8 cellular contexts compared by ENCODE assay signal in genomic region chr5:78320461-78320860, GRCh38. TPM values are rescaled to one million over a fixed set of nuclear protein-coding genes. Genes with fewer than 3 reads are reported as not detected.
DNase-seq lines count a peak whose midpoint lies in the region; ATAC-seq and TF ChIP-seq lines count a peak whose summit lies in the region.

No MANE protein-coding gene starts in this region.

- 0 out of 2 replicates have a peak overlapping the region, but pooled peaks have one; percentile 41 for H2AFZ ChIP-seq in OCI-LY1 (ENCODE audit: low read length)

- H3K4me3 ChIP-seq in OCI-LY1 (ENCODE audit: low read depth, low read length, poor library complexity, severe bottlenecking) (no peak overlapping the region), esophagus squamous epithelium (no peak overlapping the region), gastrocnemius medialis (no peak overlapping the region)

- H3K4me2 ChIP-seq in OCI-LY1 (ENCODE audit: low read length) = no peak overlapping the region

- no peaks in the 10 kb centered on the region for H3F3A ChIP-seq in OCI-LY1 (ENCODE audit: insufficient read depth, low read length)

- H3K9me3 Mint-ChIP-seq in stimulated activated naive CD8-positive, alpha-beta T cell treated with anti-CD3 and anti-CD28 coated beads, Interleukin-15, amount 100 ng/mL, for 72 hours = no peaks in the 10 kb centered on the region

- no peaks in the 10 kb centered on the region for H3K9me3 ChIP-seq in OCI-LY1 (ENCODE audit: low read length)
- no peaks in the 10 kb centered on the region for H3K9me3 ChIP-seq in esophagus squamous epithelium
- H3K9me3 ChIP-seq in gastrocnemius medialis = no peaks in the 10 kb centered on the region

- TF ChIP-seq POLR2A in esophagus squamous epithelium (IDR thresholded peaks at IDR 0.05) (no peak), gastrocnemius medialis (IDR thresholded peaks at IDR 0.05) (no peak)

- ATAC-seq in gastrocnemius medialis (no peak), esophagus mucosa (no peak), GM18520 (IDR thresholded peaks at IDR 0.05; ENCODE audit: unreplicated experiment) (no peak)
- no peak for ATAC-seq in stimulated activated naive CD8-positive, alpha-beta T cell treated with anti-CD3 and anti-CD28 coated beads, Interleukin-15, amount 100 ng/mL, for 72 hours

- peak; percentile 39 for TF ChIP-seq CTCF in GM13976 (IDR thresholded peaks at IDR 0.05; ENCODE audit: borderline replicate concordance, control extremely low read depth, extremely low read depth, insufficient read depth, missing control alignments)
- peak; percentile 73 for TF ChIP-seq CTCF in OCI-LY1 (IDR thresholded peaks at IDR 0.05; ENCODE audit: low read length)
- TF ChIP-seq CTCF in esophagus squamous epithelium (IDR thresholded peaks at IDR 0.05) = peak in 5 of 6 experiments; percentile 19 to 69 (median 48)
- TF ChIP-seq CTCF in gastrocnemius medialis (IDR thresholded peaks at IDR 0.05 in 4 of 5, conservative IDR thresholded peaks at IDR 0.05 in 1 of 5) = peak in 3 of 5 experiments; percentile 33 to 50 (median 37)

- DNase-seq in AG08395 (ENCODE audit: low spot score) (peak; percentile 38), GM13976 (ENCODE audit: low spot score) (peak; percentile 35), esophagus squamous epithelium (lab: John Stamatoyannopoulos, UW) (no peak), gastrocnemius medialis (no peak)
- DNase-seq in stimulated activated naive CD8-positive, alpha-beta T cell treated with anti-CD3 and anti-CD28 coated beads, Interleukin-15, amount 100 ng/mL, for 72 hours = no peak

- H3K27ac ChIP-seq in OCI-LY1 (ENCODE audit: low read depth, low read length, poor library complexity, severe bottlenecking) (no peak overlapping the region), esophagus squamous epithelium (no peak overlapping the region), gastrocnemius medialis (no peak overlapping the region)

- peaks cover 11% of the 10 kb centered on the region for H3K27me3 Mint-ChIP-seq in stimulated activated naive CD8-positive, alpha-beta T cell treated with anti-CD3 and anti-CD28 coated beads, Interleukin-15, amount 100 ng/mL, for 72 hours

- no peak overlapping the region for H3K9ac ChIP-seq in OCI-LY1 (ENCODE audit: low read length)

- peak overlapping the region in 1 of 2 donors; percentile 30 for H3K27ac Mint-ChIP-seq in stimulated activated naive CD8-positive, alpha-beta T cell treated with anti-CD3 and anti-CD28 coated beads, Interleukin-15, amount 100 ng/mL, for 72 hours

- intact Hi-C loops in esophagus squamous epithelium (cut with DNase I) (no loop called here), gastrocnemius medialis (cut with DNase I; ENCODE audit: low total_unique reads) (no loop called here)

- no peaks in the 10 kb centered on the region for H4K20me1 ChIP-seq in OCI-LY1 (ENCODE audit: insufficient read depth, low read length)

- H3K4me1 Mint-ChIP-seq in stimulated activated naive CD8-positive, alpha-beta T cell treated with anti-CD3 and anti-CD28 coated beads, Interleukin-15, amount 100 ng/mL, for 72 hours = no peaks in the 10 kb centered on the region

- H3K9me2 ChIP-seq in OCI-LY1 (ENCODE audit: low read depth, low read length) = no peaks in the 10 kb centered on the region

- no peaks in the 10 kb centered on the region for H3K36me3 ChIP-seq in OCI-LY1 (ENCODE audit: insufficient read depth, low read length)
- no peaks in the 10 kb centered on the region for H3K36me3 ChIP-seq in esophagus squamous epithelium
- H3K36me3 ChIP-seq in gastrocnemius medialis = no peaks in the 10 kb centered on the region

- H3K4me1 ChIP-seq in OCI-LY1 (ENCODE audit: insufficient read depth, low read length, severe bottlenecking) (peaks cover 3% of the 10 kb centered on the region), esophagus squamous epithelium (no peaks in the 10 kb centered on the region), gastrocnemius medialis (no peaks in the 10 kb centered on the region)

- WGBS in esophagus squamous epithelium, 2 donors = 3 to 6% methylated on average over 1 of the region's 1 CpG

- no peaks in the 10 kb centered on the region for H3K27me3 ChIP-seq in OCI-LY1 (ENCODE audit: insufficient read depth, low read length)
- H3K27me3 ChIP-seq in esophagus squamous epithelium = no peaks in the 10 kb centered on the region
- H3K27me3 ChIP-seq in gastrocnemius medialis = no peaks in the 10 kb centered on the region

- no peak overlapping the region for H3K4me3 Mint-ChIP-seq in stimulated activated naive CD8-positive, alpha-beta T cell treated with anti-CD3 and anti-CD28 coated beads, Interleukin-15, amount 100 ng/mL, for 72 hours

- in situ Hi-C loops in GM13976 (cut with MboI; ENCODE audit: low sequenced_read_pairs, unreplicated experiment) = no loop called here
- in situ Hi-C loops in gastrocnemius medialis (cut with MboI; ENCODE audit: low sequenced_read_pairs in 4 of 4) = loop anchor here in 1 of 4 donors (25.0 kb wide), 1 partner anchor 642 kb away; no protein-coding TSS in a partner anchor

- no peaks in the 10 kb centered on the region for H3K79me2 ChIP-seq in OCI-LY1 (ENCODE audit: insufficient read depth, low read length)

RNA-seq across cellular contexts. Expression of gene AP3B1, which starts 26.0 kb away (rescaled TPM):
- 10 to 100 TPM; 30.7 to 48.5 (median 41.9) TPM for total RNA-seq in esophagus squamous epithelium
- 10 to 100 TPM; 17.9 to 26.0 (median 22.6) TPM for total RNA-seq in gastrocnemius medialis
- 31.5 TPM for total RNA-seq in esophagus mucosa

RNA-seq across cellular contexts. Expression of gene SCAMP1, which starts 40.0 kb away (rescaled TPM):
- total RNA-seq in esophagus squamous epithelium = 10 to 100 TPM; 15.2 to 27.6 (median 21.3) TPM
- 10 to 100 TPM; 17.5 to 35.2 (median 22.0) TPM for total RNA-seq in gastrocnemius medialis
- 25.2 TPM for total RNA-seq in esophagus mucosa

Comparison
In these comparisons a context has a peak if more than half of its experiments do, and no peak if none do; other contexts are left out.
1. DNase-seq: peak in AG08395 (single experiment) and GM13976 (single experiment); none in esophagus squamous epithelium (single experiment), gastrocnemius medialis (0 of 2) and stimulated activated naive CD8-positive, alpha-beta T cell treated with anti-CD3 and anti-CD28 coated beads, Interleukin-15, amount 100 ng/mL, for 72 hours (0 of 2).
2. Peak in every context shown above with its lines, with median percentiles within 50 percentile points of each other: CTCF ChIP-seq.